In the genomic region with DNA sequence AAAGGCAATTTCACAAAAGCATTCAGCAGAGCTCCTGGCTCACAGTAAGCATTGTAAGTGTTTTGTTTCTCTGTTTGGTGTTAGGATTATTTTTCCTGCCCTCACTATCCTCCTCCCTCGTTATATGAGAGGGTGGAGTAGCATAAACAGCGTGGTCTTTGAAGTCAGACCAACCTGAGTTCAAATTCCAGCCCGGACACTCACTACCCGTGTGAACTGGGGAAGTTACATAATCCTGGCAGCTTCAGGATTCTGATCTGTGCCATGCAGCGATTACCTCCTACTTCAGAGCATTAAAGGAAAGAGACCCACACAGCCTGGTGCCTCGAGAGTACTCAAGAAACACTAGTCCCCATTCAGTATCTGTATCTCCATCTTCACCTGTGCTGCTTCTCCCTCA, we compare ENCODE assay signal across 1 cellular context.
TF ChIP-seq lines count a peak whose summit lies in the region.

No MANE protein-coding gene starts in this region.

TF ChIP-seq in HepG2, 621 proteins besides CTCF, POLR2A, EP300 and RAD21 (continued from another document and continues in another):
- TF ChIP-seq, protein P1, sequence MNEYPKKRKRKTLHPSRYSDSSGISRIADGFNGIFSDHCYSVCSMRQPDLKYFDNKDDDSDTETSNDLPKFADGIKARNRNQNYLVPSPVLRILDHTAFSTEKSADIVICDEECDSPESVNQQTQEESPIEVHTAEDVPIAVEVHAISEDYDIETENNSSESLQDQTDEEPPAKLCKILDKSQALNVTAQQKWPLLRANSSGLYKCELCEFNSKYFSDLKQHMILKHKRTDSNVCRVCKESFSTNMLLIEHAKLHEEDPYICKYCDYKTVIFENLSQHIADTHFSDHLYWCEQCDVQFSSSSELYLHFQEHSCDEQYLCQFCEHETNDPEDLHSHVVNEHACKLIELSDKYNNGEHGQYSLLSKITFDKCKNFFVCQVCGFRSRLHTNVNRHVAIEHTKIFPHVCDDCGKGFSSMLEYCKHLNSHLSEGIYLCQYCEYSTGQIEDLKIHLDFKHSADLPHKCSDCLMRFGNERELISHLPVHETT (CRISPR knock-in tag; conservative IDR thresholded peaks at IDR 0.05): no peak
- no peak for TF ChIP-seq ZNF30 (CRISPR knock-in tag; IDR thresholded peaks at IDR 0.05)
- peak; percentile 68; the same call in 1 of the 2 replicates for TF ChIP-seq HOMEZ (CRISPR knock-in tag; IDR thresholded peaks at IDR 0.05; ENCODE audit: low read depth)
- TF ChIP-seq HES4 (CRISPR knock-in tag; IDR thresholded peaks at IDR 0.05; ENCODE audit: borderline replicate concordance): no peak
- TF ChIP-seq SAFB2 (CRISPR knock-in tag; IDR thresholded peaks at IDR 0.05; ENCODE audit: borderline replicate concordance, low read depth): no peak
- TF ChIP-seq, protein P2, sequence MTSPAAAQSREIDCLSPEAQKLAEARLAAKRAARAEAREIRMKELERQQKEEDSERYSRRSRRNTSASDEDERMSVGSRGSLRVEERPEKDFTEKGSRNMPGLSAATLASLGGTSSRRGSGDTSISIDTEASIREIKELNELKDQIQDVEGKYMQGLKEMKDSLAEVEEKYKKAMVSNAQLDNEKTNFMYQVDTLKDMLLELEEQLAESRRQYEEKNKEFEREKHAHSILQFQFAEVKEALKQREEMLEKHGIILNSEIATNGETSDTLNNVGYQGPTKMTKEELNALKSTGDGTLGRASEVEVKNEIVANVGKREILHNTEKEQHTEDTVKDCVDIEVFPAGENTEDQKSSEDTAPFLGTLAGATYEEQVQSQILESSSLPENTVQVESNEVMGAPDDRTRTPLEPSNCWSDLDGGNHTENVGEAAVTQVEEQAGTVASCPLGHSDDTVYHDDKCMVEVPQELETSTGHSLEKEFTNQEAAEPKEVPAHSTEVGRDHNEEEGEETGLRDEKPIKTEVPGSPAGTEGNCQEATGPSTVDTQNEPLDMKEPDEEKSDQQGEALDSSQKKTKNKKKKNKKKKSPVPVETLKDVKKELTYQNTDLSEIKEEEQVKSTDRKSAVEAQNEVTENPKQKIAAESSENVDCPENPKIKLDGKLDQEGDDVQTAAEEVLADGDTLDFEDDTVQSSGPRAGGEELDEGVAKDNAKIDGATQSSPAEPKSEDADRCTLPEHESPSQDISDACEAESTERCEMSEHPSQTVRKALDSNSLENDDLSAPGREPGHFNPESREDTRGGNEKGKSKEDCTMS (CRISPR knock-in tag; conservative IDR thresholded peaks at IDR 0.05): no peak
- no peak for TF ChIP-seq NR2F1 (CRISPR knock-in tag; IDR thresholded peaks at IDR 0.05)
- no peak for TF ChIP-seq TBP (CRISPR knock-in tag; IDR thresholded peaks at IDR 0.05)
- no peak for TF ChIP-seq ZZZ3 (CRISPR knock-in tag; IDR thresholded peaks at IDR 0.05; ENCODE audit: borderline replicate concordance)
- no peak for TF ChIP-seq ZNF33B (CRISPR knock-in tag; IDR thresholded peaks at IDR 0.05)
- no peak for TF ChIP-seq ZNF724P (CRISPR knock-in tag; IDR thresholded peaks at IDR 0.05; ENCODE audit: borderline replicate concordance)
- 0 out of 2 replicates have a peak, but pooled peaks have one; percentile 18 for TF ChIP-seq ARID3A (IDR thresholded peaks at IDR 0.05; ENCODE audit: low read depth, low read length)
- no peak for TF ChIP-seq CC2D1A (CRISPR knock-in tag; IDR thresholded peaks at IDR 0.05)
- TF ChIP-seq ZNF567 (CRISPR knock-in tag; IDR thresholded peaks at IDR 0.05; ENCODE audit: borderline replicate concordance): 0 out of 2 replicates have a peak, but pooled peaks have one; percentile 77
- no peak for TF ChIP-seq ZNF891 (CRISPR knock-in tag; IDR thresholded peaks at IDR 0.05)
- peak; percentile 33; the same call in 1 of the 2 replicates for TF ChIP-seq RXRA (CRISPR knock-in tag; IDR thresholded peaks at IDR 0.05)
- TF ChIP-seq NR2C2 (CRISPR knock-in tag; IDR thresholded peaks at IDR 0.05; ENCODE audit: borderline replicate concordance): no peak
- no peak for TF ChIP-seq LBX2 (CRISPR knock-in tag; IDR thresholded peaks at IDR 0.05; ENCODE audit: borderline replicate concordance)
- TF ChIP-seq THAP11 (CRISPR knock-in tag; IDR thresholded peaks at IDR 0.05): peak; percentile 64
- TF ChIP-seq AGO1 (IDR thresholded peaks at IDR 0.05; ENCODE audit: low read depth, low read length, poor library complexity, severe bottlenecking): no peak
- peak; percentile 51; the same call in 1 of the 2 replicates for TF ChIP-seq MXD4 (CRISPR knock-in tag; IDR thresholded peaks at IDR 0.05)
- TF ChIP-seq, protein P3, sequence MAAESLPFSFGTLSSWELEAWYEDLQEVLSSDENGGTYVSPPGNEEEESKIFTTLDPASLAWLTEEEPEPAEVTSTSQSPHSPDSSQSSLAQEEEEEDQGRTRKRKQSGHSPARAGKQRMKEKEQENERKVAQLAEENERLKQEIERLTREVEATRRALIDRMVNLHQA (CRISPR knock-in tag; IDR thresholded peaks at IDR 0.05): no peak
- no peak for TF ChIP-seq NR2F6 (IDR thresholded peaks at IDR 0.05)
- peak; percentile 64; the same call in 1 of the 2 replicates for TF ChIP-seq NR2F6 (CRISPR knock-in tag; IDR thresholded peaks at IDR 0.05)
- no peak for TF ChIP-seq ZNF530 (CRISPR knock-in tag; IDR thresholded peaks at IDR 0.05; ENCODE audit: low read depth)
- no peak for TF ChIP-seq ZNF138 (CRISPR knock-in tag; IDR thresholded peaks at IDR 0.05; ENCODE audit: low read depth)
- no peak for TF ChIP-seq ZSCAN25 (CRISPR knock-in tag; IDR thresholded peaks at IDR 0.05)
- TF ChIP-seq ZNF562 (CRISPR knock-in tag; IDR thresholded peaks at IDR 0.05; ENCODE audit: borderline replicate concordance): no peak
- no peak for TF ChIP-seq PAF1 (CRISPR knock-in tag; IDR thresholded peaks at IDR 0.05)
- no peak for TF ChIP-seq PLRG1 (conservative IDR thresholded peaks at IDR 0.05)
- TF ChIP-seq SYNCRIP (IDR thresholded peaks at IDR 0.05; ENCODE audit: insufficient read depth, low read depth, low read length): no peak
- TF ChIP-seq PCBP2 (optimal IDR thresholded peaks at IDR 0.05; ENCODE audit: low read depth, low read length, poor library complexity, severe bottlenecking): no peak
- no peak for TF ChIP-seq GZF1 (CRISPR knock-in tag; IDR thresholded peaks at IDR 0.05)
- TF ChIP-seq ZNF652 (CRISPR knock-in tag; IDR thresholded peaks at IDR 0.05; ENCODE audit: borderline replicate concordance, low read depth): peak; percentile 6; the same call in 1 of the 2 replicates
- TF ChIP-seq RCOR2 (CRISPR knock-in tag; IDR thresholded peaks at IDR 0.05): no peak; the same call in 1 of the 2 replicates
- TF ChIP-seq, protein P4, sequence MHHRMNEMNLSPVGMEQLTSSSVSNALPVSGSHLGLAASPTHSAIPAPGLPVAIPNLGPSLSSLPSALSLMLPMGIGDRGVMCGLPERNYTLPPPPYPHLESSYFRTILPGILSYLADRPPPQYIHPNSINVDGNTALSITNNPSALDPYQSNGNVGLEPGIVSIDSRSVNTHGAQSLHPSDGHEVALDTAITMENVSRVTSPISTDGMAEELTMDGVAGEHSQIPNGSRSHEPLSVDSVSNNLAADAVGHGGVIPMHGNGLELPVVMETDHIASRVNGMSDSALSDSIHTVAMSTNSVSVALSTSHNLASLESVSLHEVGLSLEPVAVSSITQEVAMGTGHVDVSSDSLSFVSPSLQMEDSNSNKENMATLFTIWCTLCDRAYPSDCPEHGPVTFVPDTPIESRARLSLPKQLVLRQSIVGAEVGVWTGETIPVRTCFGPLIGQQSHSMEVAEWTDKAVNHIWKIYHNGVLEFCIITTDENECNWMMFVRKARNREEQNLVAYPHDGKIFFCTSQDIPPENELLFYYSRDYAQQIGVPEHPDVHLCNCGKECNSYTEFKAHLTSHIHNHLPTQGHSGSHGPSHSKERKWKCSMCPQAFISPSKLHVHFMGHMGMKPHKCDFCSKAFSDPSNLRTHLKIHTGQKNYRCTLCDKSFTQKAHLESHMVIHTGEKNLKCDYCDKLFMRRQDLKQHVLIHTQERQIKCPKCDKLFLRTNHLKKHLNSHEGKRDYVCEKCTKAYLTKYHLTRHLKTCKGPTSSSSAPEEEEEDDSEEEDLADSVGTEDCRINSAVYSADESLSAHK (CRISPR knock-in tag; IDR thresholded peaks at IDR 0.05; ENCODE audit: borderline replicate concordance): no peak
- no peak for TF ChIP-seq KLF11 (CRISPR knock-in tag; IDR thresholded peaks at IDR 0.05)
- TF ChIP-seq SIN3A (IDR thresholded peaks at IDR 0.05; ENCODE audit: borderline replicate concordance, low read depth, low read length): no peak
- TF ChIP-seq, protein P5, sequence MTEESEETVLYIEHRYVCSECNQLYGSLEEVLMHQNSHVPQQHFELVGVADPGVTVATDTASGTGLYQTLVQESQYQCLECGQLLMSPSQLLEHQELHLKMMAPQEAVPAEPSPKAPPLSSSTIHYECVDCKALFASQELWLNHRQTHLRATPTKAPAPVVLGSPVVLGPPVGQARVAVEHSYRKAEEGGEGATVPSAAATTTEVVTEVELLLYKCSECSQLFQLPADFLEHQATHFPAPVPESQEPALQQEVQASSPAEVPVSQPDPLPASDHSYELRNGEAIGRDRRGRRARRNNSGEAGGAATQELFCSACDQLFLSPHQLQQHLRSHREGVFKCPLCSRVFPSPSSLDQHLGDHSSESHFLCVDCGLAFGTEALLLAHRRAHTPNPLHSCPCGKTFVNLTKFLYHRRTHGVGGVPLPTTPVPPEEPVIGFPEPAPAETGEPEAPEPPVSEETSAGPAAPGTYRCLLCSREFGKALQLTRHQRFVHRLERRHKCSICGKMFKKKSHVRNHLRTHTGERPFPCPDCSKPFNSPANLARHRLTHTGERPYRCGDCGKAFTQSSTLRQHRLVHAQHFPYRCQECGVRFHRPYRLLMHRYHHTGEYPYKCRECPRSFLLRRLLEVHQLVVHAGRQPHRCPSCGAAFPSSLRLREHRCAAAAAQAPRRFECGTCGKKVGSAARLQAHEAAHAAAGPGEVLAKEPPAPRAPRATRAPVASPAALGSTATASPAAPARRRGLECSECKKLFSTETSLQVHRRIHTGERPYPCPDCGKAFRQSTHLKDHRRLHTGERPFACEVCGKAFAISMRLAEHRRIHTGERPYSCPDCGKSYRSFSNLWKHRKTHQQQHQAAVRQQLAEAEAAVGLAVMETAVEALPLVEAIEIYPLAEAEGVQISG (CRISPR knock-in tag; IDR thresholded peaks at IDR 0.05): 0 out of 2 replicates have a peak, but pooled peaks have one; percentile 28
- TF ChIP-seq, protein P6, sequence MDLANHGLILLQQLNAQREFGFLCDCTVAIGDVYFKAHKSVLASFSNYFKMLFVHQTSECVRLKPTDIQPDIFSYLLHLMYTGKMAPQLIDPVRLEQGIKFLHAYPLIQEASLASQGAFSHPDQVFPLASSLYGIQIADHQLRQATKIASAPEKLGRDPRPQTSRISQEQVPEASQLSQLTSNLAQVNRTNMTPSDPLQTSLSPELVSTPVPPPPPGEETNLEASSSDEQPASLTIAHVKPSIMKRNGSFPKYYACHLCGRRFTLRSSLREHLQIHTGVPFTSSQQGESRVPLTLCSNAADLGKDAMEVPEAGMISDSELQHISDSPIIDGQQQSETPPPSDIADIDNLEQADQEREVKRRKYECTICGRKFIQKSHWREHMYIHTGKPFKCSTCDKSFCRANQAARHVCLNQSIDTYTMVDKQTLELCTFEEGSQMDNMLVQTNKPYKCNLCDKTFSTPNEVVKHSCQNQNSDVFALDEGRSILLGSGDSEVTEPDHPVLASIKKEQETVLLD (CRISPR knock-in tag; IDR thresholded peaks at IDR 0.05; ENCODE audit: low read depth): no peak
- TF ChIP-seq MIXL1 (CRISPR knock-in tag; IDR thresholded peaks at IDR 0.05): peak; percentile 52; the same call in 1 of the 2 replicates
- TF ChIP-seq HDAC1 (CRISPR knock-in tag; IDR thresholded peaks at IDR 0.05): peak; percentile 43; the same call in 1 of the 2 replicates
- TF ChIP-seq MEIS1 (CRISPR knock-in tag; IDR thresholded peaks at IDR 0.05; ENCODE audit: borderline replicate concordance): no peak
- TF ChIP-seq DZIP1 (CRISPR knock-in tag; IDR thresholded peaks at IDR 0.05): no peak
- no peak for TF ChIP-seq ZNF589 (CRISPR knock-in tag; conservative IDR thresholded peaks at IDR 0.05)
- no peak for TF ChIP-seq SP140L (CRISPR knock-in tag; IDR thresholded peaks at IDR 0.05; ENCODE audit: borderline replicate concordance)
